Comparison of ENCODE assay signal across 1 cellular context in genomic region chr2:63899639-63900038, GRCh38.
TF ChIP-seq lines count a peak whose summit lies in the region.

No MANE protein-coding gene starts in this region.

TF ChIP-seq in WTC11, 78 proteins besides CTCF, POLR2A, EP300 and RAD21 (continued from another document):
- TF ChIP-seq, protein P1, sequence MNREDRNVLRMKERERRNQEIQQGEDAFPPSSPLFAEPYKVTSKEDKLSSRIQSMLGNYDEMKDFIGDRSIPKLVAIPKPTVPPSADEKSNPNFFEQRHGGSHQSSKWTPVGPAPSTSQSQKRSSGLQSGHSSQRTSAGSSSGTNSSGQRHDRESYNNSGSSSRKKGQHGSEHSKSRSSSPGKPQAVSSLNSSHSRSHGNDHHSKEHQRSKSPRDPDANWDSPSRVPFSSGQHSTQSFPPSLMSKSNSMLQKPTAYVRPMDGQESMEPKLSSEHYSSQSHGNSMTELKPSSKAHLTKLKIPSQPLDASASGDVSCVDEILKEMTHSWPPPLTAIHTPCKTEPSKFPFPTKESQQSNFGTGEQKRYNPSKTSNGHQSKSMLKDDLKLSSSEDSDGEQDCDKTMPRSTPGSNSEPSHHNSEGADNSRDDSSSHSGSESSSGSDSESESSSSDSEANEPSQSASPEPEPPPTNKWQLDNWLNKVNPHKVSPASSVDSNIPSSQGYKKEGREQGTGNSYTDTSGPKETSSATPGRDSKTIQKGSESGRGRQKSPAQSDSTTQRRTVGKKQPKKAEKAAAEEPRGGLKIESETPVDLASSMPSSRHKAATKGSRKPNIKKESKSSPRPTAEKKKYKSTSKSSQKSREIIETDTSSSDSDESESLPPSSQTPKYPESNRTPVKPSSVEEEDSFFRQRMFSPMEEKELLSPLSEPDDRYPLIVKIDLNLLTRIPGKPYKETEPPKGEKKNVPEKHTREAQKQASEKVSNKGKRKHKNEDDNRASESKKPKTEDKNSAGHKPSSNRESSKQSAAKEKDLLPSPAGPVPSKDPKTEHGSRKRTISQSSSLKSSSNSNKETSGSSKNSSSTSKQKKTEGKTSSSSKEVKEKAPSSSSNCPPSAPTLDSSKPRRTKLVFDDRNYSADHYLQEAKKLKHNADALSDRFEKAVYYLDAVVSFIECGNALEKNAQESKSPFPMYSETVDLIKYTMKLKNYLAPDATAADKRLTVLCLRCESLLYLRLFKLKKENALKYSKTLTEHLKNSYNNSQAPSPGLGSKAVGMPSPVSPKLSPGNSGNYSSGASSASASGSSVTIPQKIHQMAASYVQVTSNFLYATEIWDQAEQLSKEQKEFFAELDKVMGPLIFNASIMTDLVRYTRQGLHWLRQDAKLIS (CRISPR knock-in tag; IDR thresholded peaks at IDR 0.05; ENCODE audit: borderline replicate concordance), result no peak
- TF ChIP-seq USF1 (CRISPR knock-in tag; IDR thresholded peaks at IDR 0.05) (no peak), NR1H2 (CRISPR knock-in tag; IDR thresholded peaks at IDR 0.05) (no peak), HMGA2 (CRISPR knock-in tag; IDR thresholded peaks at IDR 0.05) (no peak), TP53 (CRISPR knock-in tag; IDR thresholded peaks at IDR 0.05) (no peak)
